Comparison of ENCODE assay signal across 10 cellular contexts in the genomic region with DNA sequence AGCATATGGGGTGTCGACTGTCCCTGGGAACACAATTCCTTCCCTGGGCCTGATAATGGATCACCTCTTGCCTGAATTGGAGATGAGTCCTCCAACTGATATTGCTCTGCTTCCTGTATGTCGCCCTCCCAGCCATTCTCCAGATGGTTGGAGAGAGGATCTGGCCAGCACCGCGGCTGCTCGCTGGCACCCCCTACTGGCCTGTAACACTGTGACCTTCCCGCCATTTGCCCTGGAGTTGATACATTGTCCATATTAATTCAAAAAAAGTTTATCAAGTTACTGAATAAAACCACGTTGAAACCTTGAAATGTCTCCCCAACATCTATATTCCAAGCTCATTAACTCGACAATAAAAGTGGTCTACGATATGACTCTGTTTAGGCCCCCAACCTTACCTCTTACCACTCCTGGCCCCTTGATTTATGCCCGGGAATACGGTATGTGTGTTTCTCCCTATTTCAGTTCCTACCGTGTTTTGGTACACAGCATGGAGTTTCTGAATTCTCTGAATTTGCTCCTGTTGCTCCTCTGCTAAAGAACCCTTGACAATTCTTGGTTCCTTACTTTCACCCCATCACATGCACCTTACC.
DNase-seq lines count a peak whose midpoint lies in the region; ATAC-seq and TF ChIP-seq lines count a peak whose summit lies in the region.
"Had no signal": no experiment of that assay in that cellular context is flagged by ENCODE, and none has a peak within 500 bp of the region (broad histone marks: within the 10 kb centered on the region; RNA-seq: fewer than 3 reads in every experiment).

No MANE protein-coding gene starts in this region.

- no peak overlapping the region for H3K27ac Mint-ChIP-seq in Calu3 (ENCODE audit: unreplicated experiment)
- no peak overlapping the region for H3K27ac Mint-ChIP-seq in naive thymus-derived CD8-positive, alpha-beta T cell

- POLR2A ChIA-PET in OCI-LY7 (lab: Charles Lee) = interaction anchor here (0.7 kb wide), 1 partner anchor 20 kb away, joined by 4 read pairs; no protein-coding TSS in a partner anchor
- POLR2A ChIA-PET in naive thymus-derived CD8-positive, alpha-beta T cell (lab: Charles Lee) = no interaction called here

- no peaks in the 10 kb centered on the region for H3K4me1 ChIP-seq in OCI-LY7 (ENCODE audit: insufficient read depth, low read length, poor library complexity, severe bottlenecking)

- H3K4me1 Mint-ChIP-seq in Calu3 (ENCODE audit: low read depth, unreplicated experiment) = no peaks in the 10 kb centered on the region
- H3K4me1 Mint-ChIP-seq in naive thymus-derived CD8-positive, alpha-beta T cell = no peaks in the 10 kb centered on the region

- no peak overlapping the region for H3K4me2 ChIP-seq in OCI-LY7 (ENCODE audit: low read length)

- no peak overlapping the region for H3K27ac ChIP-seq in OCI-LY7 (ENCODE audit: low read depth, low read length, poor library complexity, severe bottlenecking)

- DNase-seq in Calu3 (no peak), OCI-LY7 (ENCODE audit: low spot score) (peak; percentile 27), iPS DF 4.7 (ENCODE audit: extremely low read depth, low spot score) (peak; percentile 7), NCI-H2196 treated with DMSO at 0.1 percent for 48 hours (lab: John Stamatoyannopoulos, UW; ENCODE audit: unreplicated experiment) (no peak)
- DNase-seq in naive thymus-derived CD8-positive, alpha-beta T cell = no peak
- DNase-seq: posterior cingulate gyrus, Right ventricle myocardium superior had no signal

- H3K9me3 Mint-ChIP-seq in Calu3 (ENCODE audit: low read depth, unreplicated experiment) = peaks cover 6% of the 10 kb centered on the region
- peaks cover 0 to 7% (median 0%) of the 10 kb centered on the region in 9 donors for H3K9me3 Mint-ChIP-seq in naive thymus-derived CD8-positive, alpha-beta T cell

- H3K9me2 ChIP-seq in OCI-LY7 (ENCODE audit: insufficient read depth, low read length) = no peaks in the 10 kb centered on the region

- no TSS peak for BruUV-seq in Calu3 (replicated peaks; lab: Mats Ljungman, UMichigan)
- BruUV-seq in OCI-LY7 (replicated peaks; lab: Mats Ljungman, UMichigan) = no TSS peak

- H3K36me3 Mint-ChIP-seq in Calu3 (ENCODE audit: insufficient read depth, unreplicated experiment) = no peaks in the 10 kb centered on the region
- H3K36me3 Mint-ChIP-seq in naive thymus-derived CD8-positive, alpha-beta T cell = peaks cover 0 to 7% (median 0%) of the 10 kb centered on the region in 3 donors

- H4K20me1 ChIP-seq in OCI-LY7 (ENCODE audit: insufficient read depth, low read length) = no peaks in the 10 kb centered on the region

- H3K79me2 ChIP-seq in OCI-LY7 (ENCODE audit: insufficient read depth, low read depth, low read length) = no peaks in the 10 kb centered on the region

- no peak for ATAC-seq in HG03520 (IDR thresholded peaks at IDR 0.05; ENCODE audit: unreplicated experiment)
- ATAC-seq in naive thymus-derived CD8-positive, alpha-beta T cell = no peak
- ATAC-seq: left colon had no signal

- CTCF ChIA-PET in Calu3 (lab: Charles Lee) (interaction anchor here (0.6 kb wide), 1 partner anchor 282 kb away, joined by 4 read pairs; no protein-coding TSS in a partner anchor), OCI-LY7 (lab: Charles Lee; ENCODE audit: unreplicated experiment) (no interaction called here)

- no peaks in the 10 kb centered on the region for H3K9me3 ChIP-seq in OCI-LY7 (ENCODE audit: low read length)

- no peak overlapping the region for H3K4me3 ChIP-seq in OCI-LY7 (ENCODE audit: low read depth, low read length, poor library complexity, severe bottlenecking)

- H3K27me3 Mint-ChIP-seq in Calu3 (ENCODE audit: unreplicated experiment) = peaks cover 51% of the 10 kb centered on the region
- peaks cover 26 to 58% (median 37%) of the 10 kb centered on the region in 5 donors for H3K27me3 Mint-ChIP-seq in naive thymus-derived CD8-positive, alpha-beta T cell

- H3K36me3 ChIP-seq in OCI-LY7 (ENCODE audit: insufficient read depth, low read length) = no peaks in the 10 kb centered on the region

- intact Hi-C loops in Calu3 (cut with micrococcal nuclease; ENCODE audit: unreplicated experiment) (no loop called here), OCI-LY7 (cut with micrococcal nuclease; ENCODE audit: unreplicated experiment) (loop anchor here (1.0 to 10.0 kb wide), 2 partner anchors 60 to 282 kb away; no protein-coding TSS in a partner anchor)

- TF ChIP-seq CTCF in Calu3 (IDR thresholded peaks at IDR 0.05; ENCODE audit: unreplicated experiment) = peak; percentile 34
- peak; percentile 76 for TF ChIP-seq CTCF in GM12873 (IDR thresholded peaks at IDR 0.05; ENCODE audit: insufficient read depth, low read depth, low read length, missing control alignments)
- peak; percentile 91 for TF ChIP-seq CTCF in OCI-LY7 (conservative IDR thresholded peaks at IDR 0.05; ENCODE audit: low read length)

- H2AFZ ChIP-seq in OCI-LY7 (ENCODE audit: low read length) = no peak overlapping the region

- H3K4me3 Mint-ChIP-seq in Calu3 (ENCODE audit: low read depth, unreplicated experiment) = no peak overlapping the region
- H3K4me3 Mint-ChIP-seq in naive thymus-derived CD8-positive, alpha-beta T cell = no peak overlapping the region

Comparison
In these comparisons a context has a peak if more than half of its experiments do, and no peak if none do; other contexts are left out.
1. DNase-seq: peak in OCI-LY7 (single experiment) and iPS DF 4.7 (single experiment); none in Calu3 (single experiment), NCI-H2196 treated with DMSO at 0.1 percent for 48 hours (single experiment) and naive thymus-derived CD8-positive, alpha-beta T cell (0 of 10).
2. CTCF ChIP-seq: peak in every context shown above with its lines; median percentile 91 in OCI-LY7; 76 in GM12873; 34 in Calu3.